Comparison of ENCODE assay signal across 1 cellular context in the genomic region with DNA sequence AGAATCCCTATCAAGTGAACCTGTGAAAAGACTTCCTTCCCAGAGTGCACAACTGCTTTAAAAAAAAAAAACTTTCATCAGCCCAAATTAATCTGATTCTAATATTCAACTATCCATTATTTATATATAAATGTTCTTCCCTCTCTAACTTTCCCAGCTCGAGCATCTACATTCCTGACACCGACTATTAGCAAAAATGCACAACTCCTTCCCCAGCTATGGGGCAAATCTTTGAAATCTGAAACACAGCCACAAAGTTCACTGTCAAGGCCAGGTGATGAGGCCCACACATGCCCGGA.
TF ChIP-seq lines count a peak whose summit lies in the region.

No MANE protein-coding gene starts in this region.

TF ChIP-seq in HepG2, 621 proteins besides CTCF, POLR2A, EP300 and RAD21 (continued from another document and continues in another):
- peak; percentile 90 for TF ChIP-seq GFI1 (CRISPR knock-in tag; IDR thresholded peaks at IDR 0.05; ENCODE audit: borderline replicate concordance)
- no peak for TF ChIP-seq DR1 (CRISPR knock-in tag; IDR thresholded peaks at IDR 0.05)
- TF ChIP-seq, protein P1, sequence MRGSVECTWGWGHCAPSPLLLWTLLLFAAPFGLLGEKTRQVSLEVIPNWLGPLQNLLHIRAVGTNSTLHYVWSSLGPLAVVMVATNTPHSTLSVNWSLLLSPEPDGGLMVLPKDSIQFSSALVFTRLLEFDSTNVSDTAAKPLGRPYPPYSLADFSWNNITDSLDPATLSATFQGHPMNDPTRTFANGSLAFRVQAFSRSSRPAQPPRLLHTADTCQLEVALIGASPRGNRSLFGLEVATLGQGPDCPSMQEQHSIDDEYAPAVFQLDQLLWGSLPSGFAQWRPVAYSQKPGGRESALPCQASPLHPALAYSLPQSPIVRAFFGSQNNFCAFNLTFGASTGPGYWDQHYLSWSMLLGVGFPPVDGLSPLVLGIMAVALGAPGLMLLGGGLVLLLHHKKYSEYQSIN (CRISPR knock-in tag; IDR thresholded peaks at IDR 0.05; ENCODE audit: borderline replicate concordance): no peak
- TF ChIP-seq MYC (CRISPR knock-in tag; IDR thresholded peaks at IDR 0.05; ENCODE audit: borderline replicate concordance): no peak
- no peak for TF ChIP-seq AGO2 (optimal IDR thresholded peaks at IDR 0.05; ENCODE audit: low read depth, low read length)
- TF ChIP-seq FOSL2 (CRISPR knock-in tag; IDR thresholded peaks at IDR 0.05): peak; percentile 42; the same call in 1 of the 2 replicates
- peak; percentile 34; the same call in 1 of the 2 replicates for TF ChIP-seq SOX13 (IDR thresholded peaks at IDR 0.05)
- TF ChIP-seq SOX13 (CRISPR knock-in tag; conservative IDR thresholded peaks at IDR 0.05 in 1 of 2, IDR thresholded peaks at IDR 0.05 in 1 of 2): no peak
- no peak for TF ChIP-seq KDM5A (IDR thresholded peaks at IDR 0.05; ENCODE audit: borderline replicate concordance, low read length)
- TF ChIP-seq PCBP2 (optimal IDR thresholded peaks at IDR 0.05; ENCODE audit: low read depth, low read length, poor library complexity, severe bottlenecking): no peak
- TF ChIP-seq ZNF510 (CRISPR knock-in tag; IDR thresholded peaks at IDR 0.05; ENCODE audit: low read depth): no peak
- TF ChIP-seq, protein P2, sequence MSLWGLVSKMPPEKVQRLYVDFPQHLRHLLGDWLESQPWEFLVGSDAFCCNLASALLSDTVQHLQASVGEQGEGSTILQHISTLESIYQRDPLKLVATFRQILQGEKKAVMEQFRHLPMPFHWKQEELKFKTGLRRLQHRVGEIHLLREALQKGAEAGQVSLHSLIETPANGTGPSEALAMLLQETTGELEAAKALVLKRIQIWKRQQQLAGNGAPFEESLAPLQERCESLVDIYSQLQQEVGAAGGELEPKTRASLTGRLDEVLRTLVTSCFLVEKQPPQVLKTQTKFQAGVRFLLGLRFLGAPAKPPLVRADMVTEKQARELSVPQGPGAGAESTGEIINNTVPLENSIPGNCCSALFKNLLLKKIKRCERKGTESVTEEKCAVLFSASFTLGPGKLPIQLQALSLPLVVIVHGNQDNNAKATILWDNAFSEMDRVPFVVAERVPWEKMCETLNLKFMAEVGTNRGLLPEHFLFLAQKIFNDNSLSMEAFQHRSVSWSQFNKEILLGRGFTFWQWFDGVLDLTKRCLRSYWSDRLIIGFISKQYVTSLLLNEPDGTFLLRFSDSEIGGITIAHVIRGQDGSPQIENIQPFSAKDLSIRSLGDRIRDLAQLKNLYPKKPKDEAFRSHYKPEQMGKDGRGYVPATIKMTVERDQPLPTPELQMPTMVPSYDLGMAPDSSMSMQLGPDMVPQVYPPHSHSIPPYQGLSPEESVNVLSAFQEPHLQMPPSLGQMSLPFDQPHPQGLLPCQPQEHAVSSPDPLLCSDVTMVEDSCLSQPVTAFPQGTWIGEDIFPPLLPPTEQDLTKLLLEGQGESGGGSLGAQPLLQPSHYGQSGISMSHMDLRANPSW (CRISPR knock-in tag; IDR thresholded peaks at IDR 0.05; ENCODE audit: borderline replicate concordance): no peak; the same call in 1 of the 2 replicates
- no peak for TF ChIP-seq ZNF253 (CRISPR knock-in tag; IDR thresholded peaks at IDR 0.05; ENCODE audit: borderline replicate concordance)
- TF ChIP-seq ZNF451 (CRISPR knock-in tag; IDR thresholded peaks at IDR 0.05): no peak
- TF ChIP-seq, protein P3, sequence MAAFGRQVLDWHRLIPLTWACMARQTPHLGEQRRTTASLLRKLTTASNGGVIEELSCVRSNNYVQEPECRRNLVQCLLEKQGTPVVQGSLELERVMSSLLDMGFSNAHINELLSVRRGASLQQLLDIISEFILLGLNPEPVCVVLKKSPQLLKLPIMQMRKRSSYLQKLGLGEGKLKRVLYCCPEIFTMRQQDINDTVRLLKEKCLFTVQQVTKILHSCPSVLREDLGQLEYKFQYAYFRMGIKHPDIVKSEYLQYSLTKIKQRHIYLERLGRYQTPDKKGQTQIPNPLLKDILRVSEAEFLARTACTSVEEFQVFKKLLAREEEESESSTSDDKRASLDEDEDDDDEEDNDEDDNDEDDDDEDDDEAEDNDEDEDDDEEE (CRISPR knock-in tag; IDR thresholded peaks at IDR 0.05): no peak
- TF ChIP-seq RXRA (CRISPR knock-in tag; IDR thresholded peaks at IDR 0.05): peak; percentile 70; the same call in 1 of the 2 replicates
- no peak for TF ChIP-seq ZNF468 (CRISPR knock-in tag; IDR thresholded peaks at IDR 0.05)
- TF ChIP-seq PHB2 (IDR thresholded peaks at IDR 0.05; ENCODE audit: partially characterized antibody): no peak
- TF ChIP-seq TBX2 (CRISPR knock-in tag; IDR thresholded peaks at IDR 0.05; ENCODE audit: borderline replicate concordance): no peak
- TF ChIP-seq, protein P4, sequence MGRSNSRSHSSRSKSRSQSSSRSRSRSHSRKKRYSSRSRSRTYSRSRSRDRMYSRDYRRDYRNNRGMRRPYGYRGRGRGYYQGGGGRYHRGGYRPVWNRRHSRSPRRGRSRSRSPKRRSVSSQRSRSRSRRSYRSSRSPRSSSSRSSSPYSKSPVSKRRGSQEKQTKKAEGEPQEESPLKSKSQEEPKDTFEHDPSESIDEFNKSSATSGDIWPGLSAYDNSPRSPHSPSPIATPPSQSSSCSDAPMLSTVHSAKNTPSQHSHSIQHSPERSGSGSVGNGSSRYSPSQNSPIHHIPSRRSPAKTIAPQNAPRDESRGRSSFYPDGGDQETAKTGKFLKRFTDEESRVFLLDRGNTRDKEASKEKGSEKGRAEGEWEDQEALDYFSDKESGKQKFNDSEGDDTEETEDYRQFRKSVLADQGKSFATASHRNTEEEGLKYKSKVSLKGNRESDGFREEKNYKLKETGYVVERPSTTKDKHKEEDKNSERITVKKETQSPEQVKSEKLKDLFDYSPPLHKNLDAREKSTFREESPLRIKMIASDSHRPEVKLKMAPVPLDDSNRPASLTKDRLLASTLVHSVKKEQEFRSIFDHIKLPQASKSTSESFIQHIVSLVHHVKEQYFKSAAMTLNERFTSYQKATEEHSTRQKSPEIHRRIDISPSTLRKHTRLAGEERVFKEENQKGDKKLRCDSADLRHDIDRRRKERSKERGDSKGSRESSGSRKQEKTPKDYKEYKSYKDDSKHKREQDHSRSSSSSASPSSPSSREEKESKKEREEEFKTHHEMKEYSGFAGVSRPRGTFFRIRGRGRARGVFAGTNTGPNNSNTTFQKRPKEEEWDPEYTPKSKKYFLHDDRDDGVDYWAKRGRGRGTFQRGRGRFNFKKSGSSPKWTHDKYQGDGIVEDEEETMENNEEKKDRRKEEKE (IDR thresholded peaks at IDR 0.05): no peak
- no peak for TF ChIP-seq KDM3A (CRISPR knock-in tag; IDR thresholded peaks at IDR 0.05; ENCODE audit: low read depth)
- no peak for TF ChIP-seq ZNF274 (CRISPR knock-in tag; IDR thresholded peaks at IDR 0.05)
- TF ChIP-seq SMARCC2 (IDR thresholded peaks at IDR 0.05): no peak
- TF ChIP-seq MAFG (CRISPR knock-in tag; IDR thresholded peaks at IDR 0.05): no peak
- no peak for TF ChIP-seq FOXJ3 (CRISPR knock-in tag; IDR thresholded peaks at IDR 0.05; ENCODE audit: borderline replicate concordance)
- TF ChIP-seq, protein P5, sequence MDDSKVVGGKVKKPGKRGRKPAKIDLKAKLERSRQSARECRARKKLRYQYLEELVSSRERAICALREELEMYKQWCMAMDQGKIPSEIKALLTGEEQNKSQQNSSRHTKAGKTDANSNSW (CRISPR knock-in tag; IDR thresholded peaks at IDR 0.05; ENCODE audit: borderline replicate concordance): no peak
- no peak for TF ChIP-seq TGIF2 (CRISPR knock-in tag; IDR thresholded peaks at IDR 0.05)
- no peak for TF ChIP-seq CSRNP2 (CRISPR knock-in tag; conservative IDR thresholded peaks at IDR 0.05; ENCODE audit: low read depth)
- TF ChIP-seq BCL3 (CRISPR knock-in tag; IDR thresholded peaks at IDR 0.05): no peak
- no peak for TF ChIP-seq ZNF33B (CRISPR knock-in tag; IDR thresholded peaks at IDR 0.05)
- TF ChIP-seq, protein P6, sequence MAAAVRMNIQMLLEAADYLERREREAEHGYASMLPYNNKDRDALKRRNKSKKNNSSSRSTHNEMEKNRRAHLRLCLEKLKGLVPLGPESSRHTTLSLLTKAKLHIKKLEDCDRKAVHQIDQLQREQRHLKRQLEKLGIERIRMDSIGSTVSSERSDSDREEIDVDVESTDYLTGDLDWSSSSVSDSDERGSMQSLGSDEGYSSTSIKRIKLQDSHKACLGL (CRISPR knock-in tag; IDR thresholded peaks at IDR 0.05): no peak
- TF ChIP-seq ZFP1 (CRISPR knock-in tag; IDR thresholded peaks at IDR 0.05): 0 out of 2 replicates have a peak, but pooled peaks have one; percentile 50
- no peak for TF ChIP-seq ZNF564 (CRISPR knock-in tag; IDR thresholded peaks at IDR 0.05)
- TF ChIP-seq MEIS2 (CRISPR knock-in tag; IDR thresholded peaks at IDR 0.05): peak; percentile 31; the same call in 1 of the 2 replicates
- TF ChIP-seq HNRNPL (IDR thresholded peaks at IDR 0.05; ENCODE audit: low read depth, low read length): no peak
- TF ChIP-seq RBAK (CRISPR knock-in tag; IDR thresholded peaks at IDR 0.05): no peak
- no peak for TF ChIP-seq PHF5A (CRISPR knock-in tag; IDR thresholded peaks at IDR 0.05; ENCODE audit: low read depth, unreplicated experiment)
- TF ChIP-seq HOXA5 (CRISPR knock-in tag; IDR thresholded peaks at IDR 0.05): no peak
- no peak for TF ChIP-seq MIER2 (CRISPR knock-in tag; IDR thresholded peaks at IDR 0.05)
- TF ChIP-seq ZFP62 (CRISPR knock-in tag; IDR thresholded peaks at IDR 0.05): no peak
- TF ChIP-seq ATM (IDR thresholded peaks at IDR 0.05; ENCODE audit: borderline replicate concordance): no peak
- no peak for TF ChIP-seq ZBTB46 (CRISPR knock-in tag; IDR thresholded peaks at IDR 0.05; ENCODE audit: borderline replicate concordance)
- TF ChIP-seq, protein P7, sequence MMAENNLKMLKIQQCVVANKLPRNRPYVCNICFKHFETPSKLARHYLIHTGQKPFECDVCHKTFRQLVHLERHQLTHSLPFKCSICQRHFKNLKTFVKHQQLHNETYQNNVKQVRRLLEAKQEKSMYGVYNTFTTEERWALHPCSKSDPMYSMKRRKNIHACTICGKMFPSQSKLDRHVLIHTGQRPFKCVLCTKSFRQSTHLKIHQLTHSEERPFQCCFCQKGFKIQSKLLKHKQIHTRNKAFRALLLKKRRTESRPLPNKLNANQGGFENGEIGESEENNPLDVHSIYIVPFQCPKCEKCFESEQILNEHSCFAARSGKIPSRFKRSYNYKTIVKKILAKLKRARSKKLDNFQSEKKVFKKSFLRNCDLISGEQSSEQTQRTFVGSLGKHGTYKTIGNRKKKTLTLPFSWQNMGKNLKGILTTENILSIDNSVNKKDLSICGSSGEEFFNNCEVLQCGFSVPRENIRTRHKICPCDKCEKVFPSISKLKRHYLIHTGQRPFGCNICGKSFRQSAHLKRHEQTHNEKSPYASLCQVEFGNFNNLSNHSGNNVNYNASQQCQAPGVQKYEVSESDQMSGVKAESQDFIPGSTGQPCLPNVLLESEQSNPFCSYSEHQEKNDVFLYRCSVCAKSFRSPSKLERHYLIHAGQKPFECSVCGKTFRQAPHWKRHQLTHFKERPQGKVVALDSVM (CRISPR knock-in tag; IDR thresholded peaks at IDR 0.05): 0 out of 2 replicates have a peak, but pooled peaks have one; percentile 8
- TF ChIP-seq, protein P8, sequence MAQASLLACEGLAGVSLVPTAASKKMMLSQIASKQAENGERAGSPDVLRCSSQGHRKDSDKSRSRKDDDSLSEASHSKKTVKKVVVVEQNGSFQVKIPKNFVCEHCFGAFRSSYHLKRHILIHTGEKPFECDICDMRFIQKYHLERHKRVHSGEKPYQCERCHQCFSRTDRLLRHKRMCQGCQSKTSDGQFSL (CRISPR knock-in tag; IDR thresholded peaks at IDR 0.05): no peak
- TF ChIP-seq TEAD3 (CRISPR knock-in tag; optimal IDR thresholded peaks at IDR 0.05; ENCODE audit: borderline replicate concordance): peak; percentile 41
- no peak for TF ChIP-seq SALL1 (CRISPR knock-in tag; IDR thresholded peaks at IDR 0.05)
- peak; percentile 96 for TF ChIP-seq RARA (CRISPR knock-in tag; IDR thresholded peaks at IDR 0.05)
- no peak for TF ChIP-seq GABPA (IDR thresholded peaks at IDR 0.05; ENCODE audit: low read depth, low read length)
- no peak for TF ChIP-seq GABPA (CRISPR knock-in tag; IDR thresholded peaks at IDR 0.05; ENCODE audit: low read depth)
